In the genomic region with DNA sequence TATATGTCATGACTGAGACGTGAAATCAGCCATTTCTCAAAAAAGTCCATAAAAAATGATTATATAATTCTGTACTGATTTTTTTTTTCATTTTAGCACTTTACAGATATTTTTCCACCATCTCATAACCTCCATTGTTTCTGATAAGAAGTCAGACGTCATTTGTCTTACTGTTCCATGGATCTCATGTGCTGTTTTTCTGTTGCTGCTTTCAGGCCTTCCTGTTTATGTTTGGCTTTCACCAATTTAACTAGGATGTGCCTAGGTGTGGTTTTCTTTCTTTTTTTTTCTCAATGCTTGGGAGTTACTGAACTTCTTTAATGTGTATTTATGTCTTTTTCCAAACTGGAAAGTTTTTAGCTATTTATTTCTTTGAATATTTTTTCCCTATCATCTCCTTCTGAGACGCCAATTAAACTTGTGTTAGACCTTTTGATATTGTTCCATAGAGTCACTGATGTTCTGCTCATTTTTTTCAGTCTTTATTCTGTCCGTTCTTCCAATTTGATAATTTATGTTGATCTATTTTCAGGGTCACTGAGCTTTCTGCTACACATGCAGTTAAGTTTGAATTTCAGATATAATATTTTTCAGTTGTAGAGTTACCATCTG, we compare ENCODE assay signal across 2 cellular contexts.
TF ChIP-seq lines count a peak whose summit lies in the region.

No MANE protein-coding gene starts in this region.

TF ChIP-seq in HepG2, 621 proteins besides CTCF, POLR2A, EP300 and RAD21:
- TF ChIP-seq ZNF317 (CRISPR knock-in tag; IDR thresholded peaks at IDR 0.05) (peak; percentile 100), SP1 (IDR thresholded peaks at IDR 0.05) (no peak), SP1 (CRISPR knock-in tag; IDR thresholded peaks at IDR 0.05) (no peak), SIX4 (CRISPR knock-in tag; IDR thresholded peaks at IDR 0.05) (no peak), SMC3 (IDR thresholded peaks at IDR 0.05; ENCODE audit: low read length) (no peak)

TF ChIP-seq in K562, 482 proteins besides CTCF, POLR2A, EP300 and RAD21:
- TF ChIP-seq, protein P1, sequence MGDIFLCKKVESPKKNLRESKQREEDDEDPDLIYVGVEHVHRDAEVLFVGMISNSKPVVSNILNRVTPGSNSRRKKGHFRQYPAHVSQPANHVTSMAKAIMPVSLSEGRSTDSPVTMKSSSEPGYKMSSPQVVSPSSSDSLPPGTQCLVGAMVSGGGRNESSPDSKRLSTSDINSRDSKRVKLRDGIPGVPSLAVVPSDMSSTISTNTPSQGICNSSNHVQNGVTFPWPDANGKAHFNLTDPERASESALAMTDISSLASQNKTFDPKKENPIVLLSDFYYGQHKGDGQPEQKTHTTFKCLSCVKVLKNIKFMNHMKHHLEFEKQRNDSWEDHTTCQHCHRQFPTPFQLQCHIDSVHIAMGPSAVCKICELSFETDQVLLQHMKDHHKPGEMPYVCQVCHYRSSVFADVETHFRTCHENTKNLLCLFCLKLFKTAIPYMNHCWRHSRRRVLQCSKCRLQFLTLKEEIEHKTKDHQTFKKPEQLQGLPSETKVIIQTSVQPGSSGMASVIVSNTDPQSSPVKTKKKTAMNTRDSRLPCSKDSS (IDR thresholded peaks at IDR 0.05; ENCODE audit: low read depth, partially characterized antibody) = peak; percentile 60
- TF ChIP-seq CBX3 (IDR thresholded peaks at IDR 0.05; ENCODE audit: borderline replicate concordance in 1 of 2, low read length in 2 of 2) (peak in 1 of 2 experiments; percentile 90; a peak in 2 of 3 replicates), KAT2B (IDR thresholded peaks at IDR 0.05; ENCODE audit: low read depth, low read length) (no peak), CBX5 (IDR thresholded peaks at IDR 0.05; ENCODE audit: borderline replicate concordance, low read depth) (0 out of 2 replicates have a peak, but pooled peaks have one; percentile 63), TRIM24 (IDR thresholded peaks at IDR 0.05) (peak in 1 of 2 experiments; percentile 49; a peak in 2 of 4 replicates), TRIM28 (IDR thresholded peaks at IDR 0.05) (peak; percentile 89)
- TF ChIP-seq, protein P2, sequence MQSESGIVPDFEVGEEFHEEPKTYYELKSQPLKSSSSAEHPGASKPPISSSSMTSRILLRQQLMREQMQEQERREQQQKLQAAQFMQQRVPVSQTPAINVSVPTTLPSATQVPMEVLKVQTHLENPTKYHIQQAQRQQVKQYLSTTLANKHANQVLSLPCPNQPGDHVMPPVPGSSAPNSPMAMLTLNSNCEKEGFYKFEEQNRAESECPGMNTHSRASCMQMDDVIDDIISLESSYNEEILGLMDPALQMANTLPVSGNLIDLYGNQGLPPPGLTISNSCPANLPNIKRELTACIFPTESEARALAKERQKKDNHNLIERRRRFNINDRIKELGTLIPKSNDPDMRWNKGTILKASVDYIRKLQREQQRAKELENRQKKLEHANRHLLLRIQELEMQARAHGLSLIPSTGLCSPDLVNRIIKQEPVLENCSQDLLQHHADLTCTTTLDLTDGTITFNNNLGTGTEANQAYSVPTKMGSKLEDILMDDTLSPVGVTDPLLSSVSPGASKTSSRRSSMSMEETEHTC (IDR thresholded peaks at IDR 0.05) = no peak
TF ChIP-seq in K562: peak in this region for 5.
